In genomic region chr1:26050255-26050640, GRCh38 we compare ENCODE assay signal across 17 cellular contexts. TPM values are rescaled to one million over a fixed set of nuclear protein-coding genes. Genes with fewer than 3 reads are reported as not detected.
"Had no signal": no experiment of that assay in that cellular context is flagged by ENCODE, and none has a peak within 500 bp of the region (broad histone marks: within the 10 kb centered on the region; RNA-seq: fewer than 3 reads in every experiment).

No MANE protein-coding gene starts in this region.

- H3K4me2 ChIP-seq: smooth muscle cell had no signal

- H3K79me2 ChIP-seq: parathyroid adenoma had no signal

- H3K9ac ChIP-seq: parathyroid adenoma had no signal

- H3K9me3 ChIP-seq: lower lobe of right lung, prostate gland, upper lobe of right lung, vagina had no signal

- DNase-seq: effector memory CD4-positive, alpha-beta T cell; kidney glomerular epithelial cell; lower lobe of right lung; midbrain; occipital lobe; stimulated activated CD4-positive, alpha-beta T cell treated with anti-CD3 and anti-CD28 coated beads, Interleukin-2, amount 100 ng/mL, for 48 hours; stimulated activated naive CD4-positive, alpha-beta T cell treated with Interleukin-2 at 50 U/mL for 16 hours; upper lobe of right lung had no signal

- ATAC-seq: left lobe of liver; lower lobe of right lung; natural killer cell treated with Interleukin-12 subunit alpha and Interleukin-12 subunit beta and Interleukin-15 and Interleukin-18, amount 100 ng/mL, for 72 hours had no signal

- H3K36me3 ChIP-seq: lower lobe of right lung, prostate gland, upper lobe of right lung, vagina had no signal

- H3K27me3 ChIP-seq: vagina had no signal

- H3K4me3 ChIP-seq: lower lobe of right lung, prostate gland, smooth muscle cell, upper lobe of right lung, vagina had no signal

- H3K27ac ChIP-seq: lower lobe of right lung, parathyroid adenoma, prostate gland, upper lobe of right lung, vagina had no signal

- H3K4me1 ChIP-seq: parathyroid adenoma had no signal

- H2AFZ ChIP-seq: parathyroid adenoma had no signal

RNA-seq across cellular contexts. Expression of gene SLC30A2, which starts 4.3 kb away (rescaled TPM):
- total RNA-seq: esophagus mucosa; fibroblast of lung; frontal cortex; lower lobe of right lung; natural killer cell treated with Interleukin-12 subunit alpha and Interleukin-12 subunit beta and Interleukin-15 and Interleukin-18, amount 100 ng/mL, for 72 hours; occipital lobe; upper lobe of right lung; vagina had no signal
- polyA plus RNA-seq: fibroblast of lung had no signal

RNA-seq across cellular contexts. Expression of gene TRIM63, which starts 17.2 kb away (rescaled TPM):
- total RNA-seq: esophagus mucosa; fibroblast of lung; frontal cortex; natural killer cell treated with Interleukin-12 subunit alpha and Interleukin-12 subunit beta and Interleukin-15 and Interleukin-18, amount 100 ng/mL, for 72 hours; smooth muscle cell; vagina had no signal
- polyA plus RNA-seq: fibroblast of lung had no signal

RNA-seq across cellular contexts. Expression of gene EXTL1, which starts 28.7 kb away (rescaled TPM):
- total RNA-seq: esophagus mucosa; left lobe of liver; natural killer cell treated with Interleukin-12 subunit alpha and Interleukin-12 subunit beta and Interleukin-15 and Interleukin-18, amount 100 ng/mL, for 72 hours had no signal
